10 cellular contexts compared by ENCODE assay signal in the genomic region with DNA sequence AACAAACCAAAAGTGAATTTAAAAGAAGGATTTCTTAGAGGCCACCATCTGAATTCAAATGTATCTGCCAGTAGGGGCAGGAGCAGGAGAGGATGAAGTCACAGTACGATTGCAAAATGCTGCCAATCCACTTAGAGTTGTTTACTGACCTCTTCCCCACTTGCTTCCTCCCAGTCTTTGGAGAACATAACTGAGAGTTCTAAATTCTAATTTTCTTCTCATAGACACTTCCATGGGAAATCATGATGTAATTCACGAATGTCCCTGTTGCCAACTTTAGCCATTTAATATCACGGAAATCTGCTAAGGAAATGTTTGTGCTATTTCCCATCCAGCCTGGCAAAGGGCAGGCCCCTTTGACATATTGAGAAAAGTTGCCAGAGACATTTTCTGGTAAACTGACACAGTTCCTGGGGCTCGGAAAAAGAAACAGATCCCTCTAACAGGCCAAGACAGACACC. TPM values are rescaled to one million over a fixed set of nuclear protein-coding genes. Genes with fewer than 3 reads are reported as not detected.
DNase-seq lines count a peak whose midpoint lies in the region; ATAC-seq lines count a peak whose summit lies in the region.
"Had no signal": no experiment of that assay in that cellular context is flagged by ENCODE, and none has a peak within 500 bp of the region (broad histone marks: within the 10 kb centered on the region; RNA-seq: fewer than 3 reads in every experiment).

No MANE protein-coding gene starts in this region.

- H3K4me1 ChIP-seq in aorta (ENCODE audit: control insufficient read depth in 1 of 2, insufficient read depth in 2 of 2, low read length in 2 of 2): no peaks in the 10 kb centered on the region

- no peaks in the 10 kb centered on the region for H3K9me3 ChIP-seq in aorta (ENCODE audit: control insufficient read depth, low read length)

- H3K4me3 ChIP-seq in aorta (ENCODE audit: low read length in 2 of 2): no peak overlapping the region

- no peak overlapping the region for H3K27ac ChIP-seq in aorta (ENCODE audit: low read depth in 1 of 2, low read length in 2 of 2)
- H3K27ac ChIP-seq: HL-60 had no signal

- no peaks in the 10 kb centered on the region for H3K27me3 ChIP-seq in aorta (ENCODE audit: control insufficient read depth in 1 of 2, insufficient read depth in 2 of 2, low read length in 1 of 2)

- DNase-seq in Right ventricle myocardium inferior (ENCODE audit: missing footprints): no peak
- DNase-seq in cardiac septum (ENCODE audit: low spot score): no peak
- peak; percentile 34 for DNase-seq in dedifferentiated amniotic fluid mesenchymal stem cell (ENCODE audit: extremely low spot score)
- peak; percentile 69 for DNase-seq in midbrain (lab: John Stamatoyannopoulos, UW)
- no peak for DNase-seq in aorta
- no peak for DNase-seq in NCI-H187 treated with DMSO at 0.1 percent for 48 hours (lab: John Stamatoyannopoulos, UW)
- no peak for DNase-seq in stimulated activated CD8-positive, alpha-beta memory T cell treated with anti-CD3 and anti-CD28 coated beads, Interleukin-4, amount 100 ng/mL, for 48 hours
- DNase-seq: small intestine had no signal

- H3K36me3 ChIP-seq in aorta (ENCODE audit: control insufficient read depth in 1 of 2, insufficient read depth in 2 of 2, low read length in 1 of 2): no peaks in the 10 kb centered on the region

- WGBS in aorta, 2 donors: 8 to 10% methylated on average over 4 of the region's 4 CpGs

- intact Hi-C loops in Right ventricle myocardium inferior (cut with DNase I): loop anchor here (2.0 kb wide), 1 partner anchor 33 kb away; a partner anchor contains a TSS
- intact Hi-C loops in cardiac septum (cut with DNase I): no loop called here
- intact Hi-C loops in aorta (cut with DNase I): no loop called here

- ATAC-seq in Right ventricle myocardium inferior (peak; percentile 94), aorta (ENCODE audit: low FRiP score) (peak; percentile 90), HG03135 (IDR thresholded peaks at IDR 0.05; ENCODE audit: unreplicated experiment) (no peak)

RNA-seq across cellular contexts. Expression of a gene that starts 33.6 kb away (rescaled TPM):
- total RNA-seq in Right ventricle myocardium inferior (8.5 TPM), cardiac septum (7.3 TPM), aorta (1 to 10 TPM; 5.1 to 6.9 TPM)
- 1 to 10 TPM in 1 of 2 donors, under 1 TPM in 1; 0.20 to 2.0 TPM for polyA plus RNA-seq in aorta

Comparison
In these comparisons a context has a peak if more than half of its experiments do, and no peak if none do; other contexts are left out.
1. DNase-seq: peak in dedifferentiated amniotic fluid mesenchymal stem cell (single experiment) and midbrain (single experiment); none in Right ventricle myocardium inferior (single experiment), cardiac septum (single experiment), aorta (0 of 2), NCI-H187 treated with DMSO at 0.1 percent for 48 hours (single experiment) and stimulated activated CD8-positive, alpha-beta memory T cell treated with anti-CD3 and anti-CD28 coated beads, Interleukin-4, amount 100 ng/mL, for 48 hours (single experiment).